In the genomic region with DNA sequence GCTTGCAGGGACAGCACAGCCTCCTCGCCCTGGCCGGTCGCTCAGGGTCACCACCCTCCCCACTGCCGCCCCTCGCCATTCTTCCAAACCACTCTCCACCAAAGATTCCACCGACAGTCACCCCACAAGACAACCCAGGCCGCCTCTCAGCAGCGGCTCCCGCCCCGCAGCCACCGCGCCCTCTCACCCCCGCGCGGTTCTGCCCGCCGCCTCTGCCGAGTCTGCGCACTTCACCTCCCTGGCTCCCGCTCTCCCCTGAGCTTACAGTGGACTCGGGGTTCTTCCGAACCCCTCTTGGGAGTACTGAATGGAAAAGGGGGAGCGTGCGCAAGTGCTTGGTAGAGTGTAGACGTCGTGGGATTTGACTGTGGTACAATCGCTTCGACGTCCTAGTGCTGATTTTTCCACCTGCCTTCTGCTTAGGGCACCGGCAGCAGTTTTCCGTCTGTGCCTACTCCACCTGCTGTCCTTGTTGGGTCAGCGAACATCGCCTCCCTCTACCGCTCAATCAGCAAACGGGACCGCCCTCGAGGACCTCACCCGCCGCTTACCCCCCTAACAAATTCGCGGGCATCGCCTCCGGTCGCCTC, we compare ENCODE assay signal across 2 cellular contexts.
TF ChIP-seq lines count a peak whose summit lies in the region.

No MANE protein-coding gene starts in this region.

TF ChIP-seq in A549, 52 proteins besides CTCF, POLR2A, EP300 and RAD21:
- TF ChIP-seq, protein P1, sequence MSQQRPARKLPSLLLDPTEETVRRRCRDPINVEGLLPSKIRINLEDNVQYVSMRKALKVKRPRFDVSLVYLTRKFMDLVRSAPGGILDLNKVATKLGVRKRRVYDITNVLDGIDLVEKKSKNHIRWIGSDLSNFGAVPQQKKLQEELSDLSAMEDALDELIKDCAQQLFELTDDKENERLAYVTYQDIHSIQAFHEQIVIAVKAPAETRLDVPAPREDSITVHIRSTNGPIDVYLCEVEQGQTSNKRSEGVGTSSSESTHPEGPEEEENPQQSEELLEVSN (IDR thresholded peaks at IDR 0.05; ENCODE audit: borderline replicate concordance, low read depth), result 0 out of 2 replicates have a peak, but pooled peaks have one; percentile 39
- TF ChIP-seq, protein P2, sequence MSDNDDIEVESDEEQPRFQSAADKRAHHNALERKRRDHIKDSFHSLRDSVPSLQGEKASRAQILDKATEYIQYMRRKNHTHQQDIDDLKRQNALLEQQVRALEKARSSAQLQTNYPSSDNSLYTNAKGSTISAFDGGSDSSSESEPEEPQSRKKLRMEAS (IDR thresholded peaks at IDR 0.05), result peak; percentile 22; the same call in 1 of the 2 replicates

TF ChIP-seq in H1, 55 proteins besides CTCF, POLR2A, EP300 and RAD21:
- TF ChIP-seq, protein P2 (IDR thresholded peaks at IDR 0.05), result 0 out of 2 replicates have a peak, but pooled peaks have one; percentile 13
- TF ChIP-seq, protein P1 (IDR thresholded peaks at IDR 0.05), result peak; percentile 21; the same call in 1 of the 2 replicates
- peak; percentile 34 for TF ChIP-seq KDM4A (IDR thresholded peaks at IDR 0.05; ENCODE audit: low read depth, low read length, severe bottlenecking)
